In the genomic region with DNA sequence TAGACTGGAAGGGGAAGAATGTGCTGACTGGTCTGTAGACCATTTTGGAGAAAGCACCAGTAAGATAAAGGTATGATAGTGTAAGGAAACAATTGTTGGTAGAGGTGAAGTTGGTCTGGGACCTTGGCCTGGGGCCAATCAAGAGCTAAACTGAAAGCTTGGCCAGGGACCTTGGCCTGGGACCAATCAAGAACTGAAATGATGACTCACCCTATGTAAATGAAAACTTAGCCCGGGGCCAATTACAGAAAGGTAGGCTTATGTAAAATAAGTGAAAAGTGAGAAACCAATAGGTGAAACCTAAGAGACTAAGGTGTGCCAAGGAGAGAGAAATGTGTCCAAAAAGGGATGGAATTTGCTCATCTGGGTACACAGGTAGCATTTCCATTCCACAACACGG, we compare ENCODE assay signal across 22 cellular contexts.
DNase-seq lines count a peak whose midpoint lies in the region; ATAC-seq, FAIRE-seq and TF ChIP-seq lines count a peak whose summit lies in the region.
"Had no signal": no experiment of that assay in that cellular context is flagged by ENCODE, and none has a peak within 500 bp of the region (broad histone marks: within the 10 kb centered on the region; RNA-seq: fewer than 3 reads in every experiment).

No MANE protein-coding gene starts in this region.

- TF ChIP-seq POLR2A in endothelial cell of umbilical vein (IDR thresholded peaks at IDR 0.05; ENCODE audit: low read depth, low read length), result no peak

- DNase-seq in ELR (ENCODE audit: low read depth), result peak; percentile 25
- peak; percentile 14 for DNase-seq in OCI-M1 (lab: John Stamatoyannopoulos, UW)
- DNase-seq in endothelial cell of umbilical vein (ENCODE audit: low read depth, low spot score), result peak; percentile 10
- peak; percentile 32 for DNase-seq in renal cortical epithelial cell (ENCODE audit: low read depth)
- DNase-seq in NCI-H2171 treated with DMSO at 0.1 percent for 48 hours (lab: John Stamatoyannopoulos, UW), result no peak
- DNase-seq in NCI-H2107 treated with DMSO at 0.1 percent for 48 hours (lab: John Stamatoyannopoulos, UW; ENCODE audit: unreplicated experiment), result no peak
- DNase-seq: effector memory CD4-positive, alpha-beta T cell; EL; H9; KG1; left cardiac atrium; natural killer cell; NCI-H187 treated with DMSO at 0.1 percent for 48 hours; NCI-H345; Peyer's patch; stimulated activated naive CD8-positive, alpha-beta T cell treated with anti-CD3 and anti-CD28 coated beads, Interleukin-15, amount 100 ng/mL, for 72 hours had no signal

- H2AFZ ChIP-seq in endothelial cell of umbilical vein (ENCODE audit: low read depth, low read length), result no peak overlapping the region

- no peak overlapping the region for H3K4me3 ChIP-seq in endothelial cell of umbilical vein (replicated peaks in 1 of 3; ENCODE audit: insufficient read depth in 1 of 3, low read depth in 1 of 3, low read length in 3 of 3)
- H3K4me3 ChIP-seq: esophagus muscularis mucosa, Peyer's patch had no signal

- H3K36me3 ChIP-seq in endothelial cell of umbilical vein (ENCODE audit: control insufficient read depth in 2 of 2, extremely low read depth in 1 of 2, insufficient read depth in 2 of 2, low read length in 2 of 2), result no peaks in the 10 kb centered on the region
- H3K36me3 ChIP-seq: esophagus muscularis mucosa, Peyer's patch had no signal

- no peak overlapping the region for H3K9ac ChIP-seq in endothelial cell of umbilical vein (replicated peaks; ENCODE audit: extremely low read depth, insufficient read depth, low read length)

- CTCF ChIA-PET in endothelial cell of umbilical vein (lab: Charles Lee), result no interaction called here

- no peaks in the 10 kb centered on the region for H3K9me1 ChIP-seq in endothelial cell of umbilical vein (replicated peaks; ENCODE audit: control insufficient read depth, extremely low read depth, insufficient read depth, low read length)

- no peaks in the 10 kb centered on the region for H4K20me1 ChIP-seq in endothelial cell of umbilical vein (replicated peaks; ENCODE audit: control insufficient read depth, extremely low read depth, insufficient read depth, low read length)

- TF ChIP-seq CTCF in endothelial cell of umbilical vein (IDR thresholded peaks at IDR 0.05; ENCODE audit: extremely low read depth in 1 of 2, insufficient read depth in 1 of 2, low read depth in 1 of 2, low read length in 2 of 2), result no peak

- ATAC-seq in GM21390 (IDR thresholded peaks at IDR 0.05; ENCODE audit: unreplicated experiment), result no peak
- no peak for ATAC-seq in GM21786 (IDR thresholded peaks at IDR 0.05; ENCODE audit: unreplicated experiment)
- ATAC-seq: activated T-helper 17 cell treated with anti-CD3 and anti-CD28 coated beads, Interleukin-2, amount 50 U/mL, for 72 hours; left cardiac atrium; natural killer cell; right cardiac atrium; stimulated activated naive CD8-positive, alpha-beta T cell treated with anti-CD3 and anti-CD28 coated beads, Interleukin-15, amount 100 ng/mL, for 72 hours had no signal

- POLR2A ChIA-PET in endothelial cell of umbilical vein (lab: Charles Lee), result no interaction called here

- no peak for FAIRE-seq in endothelial cell of umbilical vein (lab: Jason Lieb, UNC)

- H3K27ac ChIP-seq in endothelial cell of umbilical vein (ENCODE audit: insufficient read depth, low read depth, low read length), result no peak overlapping the region
- H3K27ac ChIP-seq: esophagus muscularis mucosa, Peyer's patch, VCaP had no signal

- H3K27me3 ChIP-seq in endothelial cell of umbilical vein (ENCODE audit: control insufficient read depth in 2 of 2, insufficient read depth in 2 of 2, low read length in 2 of 2), result no peaks in the 10 kb centered on the region
- H3K27me3 ChIP-seq: esophagus muscularis mucosa, Peyer's patch had no signal

- intact Hi-C loops in endothelial cell of umbilical vein (cut with micrococcal nuclease), result no loop called here

- dilution Hi-C loops in endothelial cell of umbilical vein (cut with MboI; ENCODE audit: extremely low pct_ligation_motif_present, low sequenced_read_pairs), result no loop called here

- no peaks in the 10 kb centered on the region for H3K4me1 ChIP-seq in endothelial cell of umbilical vein (ENCODE audit: control insufficient read depth, extremely low read depth, insufficient read depth, low read length)
- H3K4me1 ChIP-seq: esophagus muscularis mucosa, Peyer's patch had no signal

- BruUV-seq in endothelial cell of umbilical vein (replicated peaks; lab: Mats Ljungman, UMichigan), result no TSS peak

- no peak overlapping the region for H3K4me2 ChIP-seq in endothelial cell of umbilical vein (ENCODE audit: insufficient read depth, low read length)

- H3K9me3 ChIP-seq in endothelial cell of umbilical vein (replicated peaks; ENCODE audit: control insufficient read depth, insufficient read depth, low read length), result no peaks in the 10 kb centered on the region
- H3K9me3 ChIP-seq: esophagus muscularis mucosa, Peyer's patch had no signal

- no peaks in the 10 kb centered on the region for H3K79me2 ChIP-seq in endothelial cell of umbilical vein (ENCODE audit: control insufficient read depth, insufficient read depth, low read length)

TF ChIP-seq in endothelial cell of umbilical vein, 7 proteins besides CTCF, POLR2A, EP300 and RAD21:
- TF ChIP-seq POLR2AphosphoS5 (IDR thresholded peaks at IDR 0.05; ENCODE audit: insufficient read depth, low read depth, low read length) (no peak), JUN (IDR thresholded peaks at IDR 0.05; ENCODE audit: borderline replicate concordance, insufficient read depth, insufficient read length, low read depth) (peak; percentile 24), GATA2 (IDR thresholded peaks at IDR 0.05; ENCODE audit: insufficient read depth, insufficient read length, low read depth, low read length) (no peak), FOS (IDR thresholded peaks at IDR 0.05; ENCODE audit: borderline replicate concordance, insufficient read depth, low read length) (no peak)
TF ChIP-seq in endothelial cell of umbilical vein: peak in this region for 1.

Comparison
In these comparisons a context has a peak if more than half of its experiments do, and no peak if none do; other contexts are left out.
1. DNase-seq: peak in ELR (single experiment), OCI-M1 (single experiment), endothelial cell of umbilical vein (single experiment) and renal cortical epithelial cell (single experiment); none in NCI-H2171 treated with DMSO at 0.1 percent for 48 hours (single experiment) and NCI-H2107 treated with DMSO at 0.1 percent for 48 hours (single experiment).